Comparison of ENCODE assay signal across 14 cellular contexts in the genomic region with DNA sequence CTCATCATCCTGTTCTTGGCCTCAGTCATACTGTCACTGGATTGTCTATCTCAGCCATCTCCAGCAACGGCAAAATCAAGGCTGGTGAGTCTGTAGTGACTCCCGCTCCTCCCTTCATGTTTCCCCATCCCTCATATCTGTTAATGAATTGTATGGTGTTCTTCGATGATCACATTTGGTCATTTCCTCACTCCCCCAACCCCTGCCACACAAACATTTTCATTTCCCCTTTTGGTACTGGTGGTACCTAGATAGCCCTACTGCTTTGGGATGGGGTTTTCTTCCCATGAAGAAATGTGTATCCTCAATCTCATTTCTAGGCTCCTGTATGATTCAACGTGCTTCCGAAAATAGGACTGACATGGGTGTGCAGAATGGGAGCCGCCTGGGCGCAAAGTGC. TPM values are rescaled to one million over a fixed set of nuclear protein-coding genes. Genes with fewer than 3 reads are reported as not detected.
"Had no signal": no experiment of that assay in that cellular context is flagged by ENCODE, and none has a peak within 500 bp of the region (broad histone marks: within the 10 kb centered on the region; RNA-seq: fewer than 3 reads in every experiment).

No MANE protein-coding gene starts in this region.

- H3K4me2 ChIP-seq: hepatocyte had no signal

- DNase-seq: activated CD4-positive, alpha-beta T cell treated with anti-CD3 and anti-CD28 coated beads, Interleukin-2, amount 50 U/mL, for 1 hour; activated naive CD4-positive, alpha-beta T cell treated with anti-CD3 and anti-CD28 coated beads, Interleukin-2, amount 50 U/mL, for 16 hours; activated T-cell treated with anti-CD3 and anti-CD28 coated beads for 4 hours; adrenal gland; caudate nucleus; effector memory CD4-positive, alpha-beta T cell; kidney glomerular epithelial cell; retina; T-helper 2 cell; transverse colon had no signal

- H3K4me1 ChIP-seq: adrenal gland, transverse colon had no signal

- H3K9me3 Mint-ChIP-seq: activated T-helper 2 cell treated with anti-CD3 and anti-CD28 coated beads, Interferon-gamma antibody, Interleukin-2, Interleukin-4, amounts not matched to agents 10 μg/mL and 5 μg/mL and 100 μg/mL, durations not matched to agents 14 hours and 24 hours and 36 hours had no signal

- H3K36me3 ChIP-seq: adrenal gland, transverse colon had no signal

- H3K4me3 ChIP-seq: adrenal gland, coronary artery, hepatocyte, skin epidermis, transverse colon had no signal

- H3K79me2 ChIP-seq: hepatocyte had no signal

- H3K27me3 ChIP-seq: adrenal gland, hepatocyte, transverse colon had no signal

- H3K27ac Mint-ChIP-seq: activated T-helper 2 cell treated with anti-CD3 and anti-CD28 coated beads, Interferon-gamma antibody, Interleukin-2, Interleukin-4, amounts not matched to agents 10 μg/mL and 5 μg/mL and 100 μg/mL, durations not matched to agents 14 hours and 24 hours and 36 hours had no signal

- H3K27ac ChIP-seq: adrenal gland, coronary artery, hepatocyte, skin epidermis, transverse colon had no signal

- H3K9me3 ChIP-seq: adrenal gland, transverse colon had no signal

- H2AFZ ChIP-seq: hepatocyte had no signal

RNA-seq across cellular contexts. Expression of a gene that starts 2.7 kb away (rescaled TPM):
- total RNA-seq: activated T-helper 2 cell treated with anti-CD3 and anti-CD28 coated beads, Interferon-gamma antibody, Interleukin-2, Interleukin-4, amounts not matched to agents 10 μg/mL and 5 μg/mL and 100 μg/mL, durations not matched to agents 14 hours and 24 hours and 36 hours; hepatocyte had no signal
